27 cellular contexts compared by ENCODE assay signal in genomic region chr5:54480296-54480695, GRCh38. TPM values are rescaled to one million over a fixed set of nuclear protein-coding genes. Genes with fewer than 3 reads are reported as not detected.
DNase-seq lines count a peak whose midpoint lies in the region; ATAC-seq and TF ChIP-seq lines count a peak whose summit lies in the region.
"Had no signal": no experiment of that assay in that cellular context is flagged by ENCODE, and none has a peak within 500 bp of the region (broad histone marks: within the 10 kb centered on the region; RNA-seq: fewer than 3 reads in every experiment).

No MANE protein-coding gene starts in this region.

- H3K4me2 ChIP-seq in osteoblast (ENCODE audit: insufficient read depth, low read length), result no peak overlapping the region
- H3K4me2 ChIP-seq: PC-9 had no signal

- no peak overlapping the region for H3K27ac ChIP-seq in osteoblast (ENCODE audit: low read depth, low read length)
- H3K27ac ChIP-seq: esophagus muscularis mucosa, pancreas, PC-9, SJSA1, uterus had no signal

- no peaks in the 10 kb centered on the region for H3K9me3 ChIP-seq in osteoblast (ENCODE audit: low read depth, low read length)
- H3K9me3 ChIP-seq: esophagus muscularis mucosa, pancreas, SJSA1, uterus had no signal

- no peak overlapping the region for H3K4me3 ChIP-seq in osteoblast (ENCODE audit: insufficient read depth, low read length)
- H3K4me3 ChIP-seq: esophagus muscularis mucosa, pancreas, PC-9, SJSA1, uterus had no signal

- peaks cover 5% of the 10 kb centered on the region for H3K27me3 Mint-ChIP-seq in dendritic cell treated with granulocyte-macrophage colony-stimulating factor and Interleukin-4, amounts not matched to agents 40 ng/mL and 50 ng/mL, for 4 days
- peaks cover 3% of the 10 kb centered on the region for H3K27me3 Mint-ChIP-seq in nephron (ENCODE audit: low read depth)

- peaks cover 32% of the 10 kb centered on the region for H3K4me1 Mint-ChIP-seq in dendritic cell treated with granulocyte-macrophage colony-stimulating factor and Interleukin-4, amounts not matched to agents 40 ng/mL and 50 ng/mL, for 4 days (ENCODE audit: low read depth)
- peaks cover 15% of the 10 kb centered on the region for H3K4me1 Mint-ChIP-seq in nephron
- H3K4me1 Mint-ChIP-seq: activated CD4-positive, alpha-beta T cell treated with anti-CD3 and anti-CD28 coated beads, Interleukin-2, amount 10 ng/mL, durations not matched to agents 24 days and 14 days; activated CD8-positive, alpha-beta memory T cell treated with anti-CD3 and anti-CD28 coated beads, Interleukin-2, amount 10 ng/mL, durations not matched to agents 7 days and 5 days; CD4-positive, alpha-beta memory T cell; naive thymus-derived CD8-positive, alpha-beta T cell had no signal

- intact Hi-C loops in dendritic cell treated with granulocyte-macrophage colony-stimulating factor and Interleukin-4, amounts not matched to agents 40 ng/mL and 50 ng/mL, for 4 days (cut with micrococcal nuclease), result loop anchor here (5.0 to 10.0 kb wide), 2 partner anchors 38 to 165 kb away; partner anchors contain the start of gene ARL15

- H3K27me3 ChIP-seq in osteoblast (ENCODE audit: insufficient read depth, low read length), result peaks cover 8% of the 10 kb centered on the region
- H3K27me3 ChIP-seq: esophagus muscularis mucosa, pancreas, SJSA1, uterus had no signal

- no peak for ATAC-seq in omental fat pad (ENCODE audit: low FRiP score)
- ATAC-seq: activated CD8-positive, alpha-beta memory T cell treated with anti-CD3 and anti-CD28 coated beads, Interleukin-2, amount 10 ng/mL, durations not matched to agents 7 days and 5 days; activated naive CD4-positive, alpha-beta T cell treated with anti-CD3 and anti-CD28 coated beads, Interleukin-2, amount 50 U/mL, for 72 hours; naive thymus-derived CD8-positive, alpha-beta T cell; pancreas; sciatic nerve had no signal

- H3K36me3 Mint-ChIP-seq in dendritic cell treated with granulocyte-macrophage colony-stimulating factor and Interleukin-4, amounts not matched to agents 40 ng/mL and 50 ng/mL, for 4 days (ENCODE audit: low read depth), result no peaks in the 10 kb centered on the region
- no peaks in the 10 kb centered on the region for H3K36me3 Mint-ChIP-seq in nephron (ENCODE audit: low read depth)
- H3K36me3 Mint-ChIP-seq: activated CD8-positive, alpha-beta memory T cell treated with anti-CD3 and anti-CD28 coated beads, Interleukin-2, amount 10 ng/mL, durations not matched to agents 7 days and 5 days; activated naive CD4-positive, alpha-beta T cell treated with anti-CD3 and anti-CD28 coated beads, Interleukin-2, amount 50 U/mL, for 72 hours; CD4-positive, alpha-beta memory T cell; memory B cell; naive thymus-derived CD8-positive, alpha-beta T cell had no signal

- peak overlapping the region; percentile 50 for H3K4me3 Mint-ChIP-seq in dendritic cell treated with granulocyte-macrophage colony-stimulating factor and Interleukin-4, amounts not matched to agents 40 ng/mL and 50 ng/mL, for 4 days
- H3K4me3 Mint-ChIP-seq in nephron, result peak overlapping the region; percentile 54 to 96 (median 88)
- H3K4me3 Mint-ChIP-seq: activated CD4-positive, alpha-beta T cell treated with anti-CD3 and anti-CD28 coated beads, Interleukin-2, amount 10 ng/mL, durations not matched to agents 24 days and 14 days; activated CD8-positive, alpha-beta memory T cell treated with anti-CD3 and anti-CD28 coated beads, Interleukin-2, amount 10 ng/mL, durations not matched to agents 7 days and 5 days; activated T-helper 1 cell treated with anti-CD3 and anti-CD28 coated beads, Interleukin-12 subunit alpha, Interleukin-12 subunit beta, Interleukin-2, Interleukin-4 antibody, amounts not matched to agents 30 ng/mL and 10 ng/mL and 1 ng/mL, durations not matched to agents 14 hours and 24 hours and 36 hours; CD4-positive, alpha-beta memory T cell; memory B cell; naive thymus-derived CD8-positive, alpha-beta T cell had no signal

- DNase-seq in Daoy (ENCODE audit: low read depth) (peak; percentile 14), OCI-M1 (lab: John Stamatoyannopoulos, UW) (peak; percentile 34), omental fat pad (ENCODE audit: low spot score) (no peak), osteoblast (ENCODE audit: insufficient read length, low spot score, missing footprints) (no peak), C1 segment of cervical spinal cord (lab: John Stamatoyannopoulos, UW) (no peak)
- DNase-seq: activated CD4-positive, alpha-beta T cell treated with anti-CD3 and anti-CD28 coated beads, Interleukin-2, amount 10 ng/mL, durations not matched to agents 24 days and 14 days; activated CD8-positive, alpha-beta memory T cell treated with anti-CD3 and anti-CD28 coated beads, Interleukin-2, amount 10 ng/mL, durations not matched to agents 7 days and 5 days; CD4-positive, alpha-beta memory T cell; DMS 273 treated with DMSO at 0.1 percent for 48 hours; effector CD8-positive, alpha-beta T cell; kidney; naive thymus-derived CD8-positive, alpha-beta T cell; NCI-H1417; NCI-H526; pancreas; PC-9; substantia nigra; uterus had no signal

- H3K36me3 ChIP-seq in osteoblast (ENCODE audit: insufficient read depth, low read length), result no peaks in the 10 kb centered on the region
- H3K36me3 ChIP-seq: esophagus muscularis mucosa, pancreas, SJSA1, uterus had no signal

- H4K20me1 ChIP-seq in osteoblast (ENCODE audit: insufficient read depth, low read length), result no peaks in the 10 kb centered on the region

- peak overlapping the region; percentile 89 for H3K27ac Mint-ChIP-seq in dendritic cell treated with granulocyte-macrophage colony-stimulating factor and Interleukin-4, amounts not matched to agents 40 ng/mL and 50 ng/mL, for 4 days
- peak overlapping the region; percentile 44 to 84 (median 63) for H3K27ac Mint-ChIP-seq in nephron
- H3K27ac Mint-ChIP-seq: activated CD4-positive, alpha-beta T cell treated with anti-CD3 and anti-CD28 coated beads, Interleukin-2, amount 10 ng/mL, durations not matched to agents 24 days and 14 days; activated CD8-positive, alpha-beta memory T cell treated with anti-CD3 and anti-CD28 coated beads, Interleukin-2, amount 10 ng/mL, durations not matched to agents 7 days and 5 days; activated naive CD4-positive, alpha-beta T cell treated with anti-CD3 and anti-CD28 coated beads, Interleukin-2, amount 50 U/mL, for 72 hours; activated T-helper 1 cell treated with anti-CD3 and anti-CD28 coated beads, Interleukin-12 subunit alpha, Interleukin-12 subunit beta, Interleukin-2, Interleukin-4 antibody, amounts not matched to agents 30 ng/mL and 10 ng/mL and 1 ng/mL, durations not matched to agents 14 hours and 24 hours and 36 hours; memory B cell had no signal

- H3K4me1 ChIP-seq in osteoblast (ENCODE audit: insufficient read depth, low read length), result no peaks in the 10 kb centered on the region
- H3K4me1 ChIP-seq: esophagus muscularis mucosa, pancreas, SJSA1, uterus had no signal

- no peak overlapping the region for H2AFZ ChIP-seq in osteoblast (ENCODE audit: low read length)
- H2AFZ ChIP-seq: PC-9 had no signal

- TF ChIP-seq CTCF in nephron (IDR thresholded peaks at IDR 0.05; ENCODE audit: unreplicated experiment in 3 of 3) (no peak), omental fat pad (IDR thresholded peaks at IDR 0.05) (no peak), osteoblast (IDR thresholded peaks at IDR 0.05; ENCODE audit: extremely low read depth, low read depth, low read length) (no peak)

- peaks cover 6% of the 10 kb centered on the region for H3K9me3 Mint-ChIP-seq in dendritic cell treated with granulocyte-macrophage colony-stimulating factor and Interleukin-4, amounts not matched to agents 40 ng/mL and 50 ng/mL, for 4 days
- peaks cover 6% of the 10 kb centered on the region for H3K9me3 Mint-ChIP-seq in nephron
- H3K9me3 Mint-ChIP-seq: activated T-helper 1 cell treated with anti-CD3 and anti-CD28 coated beads, Interleukin-12 subunit alpha, Interleukin-12 subunit beta, Interleukin-2, Interleukin-4 antibody, amounts not matched to agents 30 ng/mL and 10 ng/mL and 1 ng/mL, durations not matched to agents 14 hours and 24 hours and 36 hours; memory B cell; naive thymus-derived CD8-positive, alpha-beta T cell had no signal

- H3K79me2 ChIP-seq in osteoblast (ENCODE audit: insufficient read depth, low read length), result no peaks in the 10 kb centered on the region

RNA-seq across cellular contexts. Expression of gene HSPB3, which starts 24.8 kb away (rescaled TPM):
- 1.3 TPM in 1 of 2 replicates, not detected in the other for total RNA-seq in Daoy (2014; rRNA removed; shearing (Covaris generic))
- total RNA-seq in omental fat pad (not detected), osteoblast (not detected in 2 replicates)
- total RNA-seq: activated CD4-positive, alpha-beta T cell treated with anti-CD3 and anti-CD28 coated beads, Interleukin-2, amount 10 ng/mL, durations not matched to agents 24 days and 14 days; activated CD8-positive, alpha-beta memory T cell treated with anti-CD3 and anti-CD28 coated beads, Interleukin-2, amount 10 ng/mL, durations not matched to agents 7 days and 5 days; activated naive CD4-positive, alpha-beta T cell treated with anti-CD3 and anti-CD28 coated beads, Interleukin-2, amount 50 U/mL, for 72 hours; activated T-helper 1 cell treated with anti-CD3 and anti-CD28 coated beads, Interleukin-12 subunit alpha, Interleukin-12 subunit beta, Interleukin-2, Interleukin-4 antibody, amounts not matched to agents 30 ng/mL and 10 ng/mL and 1 ng/mL, durations not matched to agents 14 hours and 24 hours and 36 hours; CD4-positive, alpha-beta memory T cell; kidney; naive thymus-derived CD8-positive, alpha-beta T cell; pancreas; PC-9; sciatic nerve; T-helper 1 cell treated with Interleukin-12 subunit alpha and Interleukin-12 subunit beta and Interleukin-4 antibody, amounts not matched to agents 30 ng/mL and 1 ng/mL, for 36 hours had no signal

RNA-seq across cellular contexts. Expression of gene SNX18, which starts 37.3 kb away (rescaled TPM):
- 10.8 and 14.1 TPM in 2 replicates for total RNA-seq in Daoy (2014; rRNA removed; shearing (Covaris generic))
- total RNA-seq in omental fat pad (10 to 100 TPM; 21.9 to 53.9 (median 31.1) TPM), osteoblast (69.0 and 86.5 TPM in 2 replicates)

Comparison
In these comparisons a context has a peak if more than half of its experiments do, and no peak if none do; other contexts are left out.
1. DNase-seq: peak in Daoy (single experiment) and OCI-M1 (single experiment); none in omental fat pad (single experiment), osteoblast (single experiment) and C1 segment of cervical spinal cord (0 of 14).